1 cellular context compared by ENCODE assay signal in genomic region chr7:1065263-1066260, GRCh38.
TF ChIP-seq lines count a peak whose summit lies in the region.

No MANE protein-coding gene starts in this region.

TF ChIP-seq in PFSK-1, 5 proteins besides CTCF, POLR2A, EP300 and RAD21 (continued from another document):
- no peak for TF ChIP-seq REST (IDR thresholded peaks at IDR 0.05; ENCODE audit: insufficient read depth in 1 of 2, low read depth in 2 of 2, low read length in 2 of 2)
